31 cellular contexts compared by ENCODE assay signal in genomic region chr4:6425911-6426310, GRCh38. TPM values are rescaled to one million over a fixed set of nuclear protein-coding genes. Genes with fewer than 3 reads are reported as not detected.
"Had no signal": no experiment of that assay in that cellular context is flagged by ENCODE, and none has a peak within 500 bp of the region (broad histone marks: within the 10 kb centered on the region; RNA-seq: fewer than 3 reads in every experiment).

No MANE protein-coding gene starts in this region.

- H3K36me3 Mint-ChIP-seq: activated naive CD4-positive, alpha-beta T cell treated with anti-CD3 and anti-CD28 coated beads, Interleukin-2, amount 50 U/mL, for 24 hours; activated naive CD8-positive, alpha-beta T cell treated with anti-CD3 and anti-CD28 coated beads for 36 hours; T-cell had no signal

- H3K9me3 ChIP-seq: adrenal gland had no signal

- H3K27me3 Mint-ChIP-seq: activated B cell treated with CpG ODN at 0.5 μM for 24 hours; activated naive CD8-positive, alpha-beta T cell treated with anti-CD3 and anti-CD28 coated beads for 36 hours had no signal

- H3K27ac Mint-ChIP-seq: activated B cell treated with CpG ODN at 0.5 μM for 24 hours; activated CD8-positive, alpha-beta T cell treated with anti-CD3 and anti-CD28 coated beads for 36 hours; activated naive CD4-positive, alpha-beta T cell treated with anti-CD3 and anti-CD28 coated beads for 36 hours; activated naive CD4-positive, alpha-beta T cell treated with anti-CD3 and anti-CD28 coated beads, Interleukin-2, amount 50 U/mL, for 24 hours; activated naive CD8-positive, alpha-beta T cell treated with anti-CD3 and anti-CD28 coated beads for 36 hours; activated naive CD8-positive, alpha-beta T cell treated with anti-CD3 and anti-CD28 coated beads, Interleukin-2, amount 50 U/mL, for 24 hours; activated T-helper 17 cell treated with anti-CD3 and anti-CD28 coated beads, Interleukin-2, amount 50 U/mL, for 72 hours; dendritic cell treated with granulocyte-macrophage colony-stimulating factor and Interleukin-4, amounts not matched to agents 40 ng/mL and 50 ng/mL, for 4 days; effector memory CD8-positive, alpha-beta T cell; T-helper 1 cell treated with Interleukin-12 subunit alpha and Interleukin-12 subunit beta and Interleukin-4 antibody, amounts not matched to agents 30 μg/mL and 1 μg/mL, for 36 hours had no signal

- DNase-seq: activated B cell treated with CpG ODN at 0.5 μM for 24 hours; activated CD4-positive, alpha-beta T cell treated with anti-CD3 and anti-CD28 coated beads for 48 hours; activated CD4-positive, alpha-beta T cell treated with anti-CD3 and anti-CD28 coated beads, Interleukin-2, amount 50 U/mL, for 1 hour; activated CD4-positive, alpha-beta T cell treated with anti-CD3 and anti-CD28 coated beads, Interleukin-2, amount 50 U/mL, for 48 hours; activated CD8-positive, alpha-beta memory T cell treated with anti-CD3 and anti-CD28 coated beads for 24 hours; activated CD8-positive, alpha-beta T cell treated with anti-CD3 and anti-CD28 coated beads for 36 hours; activated effector memory CD4-positive, alpha-beta T cell treated with Interleukin-2 at 50 U/mL for 16 hours; activated gamma-delta T cell treated with Interleukin-2 at 50 U/mL for 16 hours; activated naive CD4-positive, alpha-beta T cell treated with anti-CD3 and anti-CD28 coated beads for 36 hours; activated naive CD8-positive, alpha-beta T cell treated with anti-CD3 and anti-CD28 coated beads for 36 hours; activated naive CD8-positive, alpha-beta T cell treated with anti-CD3 and anti-CD28 coated beads, Interleukin-2, amount 50 U/mL, for 24 hours; activated T-cell treated with anti-CD3 and anti-CD28 coated beads, Interleukin-2, amount 50 U/mL, for 4 hours; adrenal gland; amygdala; brain microvascular endothelial cell; central memory CD4-positive, alpha-beta T cell; cerebellar nuclear complex; effector CD4-positive, alpha-beta T cell; foreskin fibroblast; SW 1271; T1000; WERI-Rb-1 had no signal

- H3K4me1 Mint-ChIP-seq: activated B cell treated with CpG ODN at 0.5 μM for 24 hours; activated naive CD4-positive, alpha-beta T cell treated with anti-CD3 and anti-CD28 coated beads, Interleukin-2, amount 50 U/mL, for 24 hours; activated naive CD8-positive, alpha-beta T cell treated with anti-CD3 and anti-CD28 coated beads for 36 hours; activated naive CD8-positive, alpha-beta T cell treated with anti-CD3 and anti-CD28 coated beads, Interleukin-2, amount 50 U/mL, for 24 hours; activated T-helper 17 cell treated with anti-CD3 and anti-CD28 coated beads, Interleukin-2, amount 50 U/mL, for 72 hours had no signal

- H3K36me3 ChIP-seq: adrenal gland, brain microvascular endothelial cell, WERI-Rb-1 had no signal

- H3K4me1 ChIP-seq: adrenal gland had no signal

- H3K4me3 Mint-ChIP-seq: activated B cell treated with CpG ODN at 0.5 μM for 24 hours; activated CD8-positive, alpha-beta T cell treated with anti-CD3 and anti-CD28 coated beads for 36 hours; activated naive CD4-positive, alpha-beta T cell treated with anti-CD3 and anti-CD28 coated beads for 36 hours; activated naive CD4-positive, alpha-beta T cell treated with anti-CD3 and anti-CD28 coated beads, Interleukin-2, amount 50 U/mL, for 24 hours; activated naive CD8-positive, alpha-beta T cell treated with anti-CD3 and anti-CD28 coated beads for 36 hours; activated naive CD8-positive, alpha-beta T cell treated with anti-CD3 and anti-CD28 coated beads, Interleukin-2, amount 50 U/mL, for 24 hours; activated T-cell treated with anti-CD3 and anti-CD28 coated beads, Interleukin-2, amount 50 U/mL, for 4 hours; activated T-helper 17 cell treated with anti-CD3 and anti-CD28 coated beads, Interleukin-2, amount 50 U/mL, for 72 hours; dendritic cell treated with granulocyte-macrophage colony-stimulating factor and Interleukin-4, amounts not matched to agents 40 ng/mL and 50 ng/mL, for 4 days; T-cell; T-helper 1 cell treated with Interleukin-12 subunit alpha and Interleukin-12 subunit beta and Interleukin-4 antibody, amounts not matched to agents 30 μg/mL and 1 μg/mL, for 36 hours had no signal

- H3K4me3 ChIP-seq: adrenal gland, coronary artery had no signal

- H3K9me3 Mint-ChIP-seq: activated B cell treated with CpG ODN at 0.5 μM for 24 hours; activated CD8-positive, alpha-beta T cell treated with anti-CD3 and anti-CD28 coated beads for 36 hours; activated naive CD4-positive, alpha-beta T cell treated with anti-CD3 and anti-CD28 coated beads for 36 hours; activated naive CD4-positive, alpha-beta T cell treated with anti-CD3 and anti-CD28 coated beads, Interleukin-2, amount 50 U/mL, for 24 hours; activated naive CD8-positive, alpha-beta T cell treated with anti-CD3 and anti-CD28 coated beads for 36 hours; activated naive CD8-positive, alpha-beta T cell treated with anti-CD3 and anti-CD28 coated beads, Interleukin-2, amount 50 U/mL, for 24 hours; activated T-cell treated with anti-CD3 and anti-CD28 coated beads, Interleukin-2, amount 50 U/mL, for 4 hours; activated T-helper 17 cell treated with anti-CD3 and anti-CD28 coated beads, Interleukin-2, amount 50 U/mL, for 72 hours; dendritic cell treated with granulocyte-macrophage colony-stimulating factor and Interleukin-4, amounts not matched to agents 40 ng/mL and 50 ng/mL, for 4 days; effector memory CD8-positive, alpha-beta T cell; T-cell; T-helper 1 cell treated with Interleukin-12 subunit alpha and Interleukin-12 subunit beta and Interleukin-4 antibody, amounts not matched to agents 30 μg/mL and 1 μg/mL, for 36 hours had no signal

- H3K27ac ChIP-seq: adrenal gland, brain microvascular endothelial cell, coronary artery, epithelial cell of prostate, WERI-Rb-1 had no signal

- H3K27me3 ChIP-seq: adrenal gland, brain microvascular endothelial cell had no signal

RNA-seq across cellular contexts. Expression of gene PPP2R2C, which starts 46.5 kb away (rescaled TPM):
- total RNA-seq: activated B cell treated with CpG ODN at 0.5 μM for 24 hours; activated CD8-positive, alpha-beta T cell treated with anti-CD3 and anti-CD28 coated beads for 36 hours; activated naive CD4-positive, alpha-beta T cell treated with anti-CD3 and anti-CD28 coated beads for 36 hours; activated naive CD8-positive, alpha-beta T cell treated with anti-CD3 and anti-CD28 coated beads for 36 hours; activated T-cell treated with anti-CD3 and anti-CD28 coated beads, Interleukin-2, amount 50 U/mL, for 4 hours; activated T-helper 17 cell treated with anti-CD3 and anti-CD28 coated beads, Interleukin-2, amount 50 U/mL, for 72 hours; T-helper 2 cell treated with Interferon-gamma antibody and Interleukin-4, amounts not matched to agents 100 ng/mL and 5 ng/mL, for 36 hours had no signal
